In genomic region chr7:71706576-71706975, GRCh38 we compare ENCODE assay signal across 20 cellular contexts.
"Had no signal": no experiment of that assay in that cellular context is flagged by ENCODE, and none has a peak within 500 bp of the region (broad histone marks: within the 10 kb centered on the region; RNA-seq: fewer than 3 reads in every experiment).

No MANE protein-coding gene starts in this region.

- ATAC-seq: K562 had no signal

- DNase-seq: MG63, NCI-H1092 treated with DMSO at 0.1 percent for 48 hours, NCI-H1436, NCI-H187, NCI-H2029, NCI-H2081 treated with DMSO at 0.1 percent for 48 hours, NCI-H2171, NCI-H226, NCI-H446, NCI-H510A, NCI-H526 treated with DMSO at 0.1 percent for 48 hours, NCI-H748 treated with DMSO at 0.1 percent for 48 hours, Right ventricle myocardium superior, RPMI8226, SIG-M5 had no signal

- H3K36me3 ChIP-seq: MG63, SJSA1 had no signal

- H3K27ac ChIP-seq: HL-60, SJSA1, SK-N-MC had no signal

- H3K27ac Mint-ChIP-seq: IgD-negative memory B cell had no signal

- H3K27me3 ChIP-seq: MG63, SJSA1 had no signal

- H3K4me3 Mint-ChIP-seq: IgD-negative memory B cell had no signal

- H3K4me1 Mint-ChIP-seq: IgD-negative memory B cell had no signal

- H3K27me3 Mint-ChIP-seq: IgD-negative memory B cell had no signal

- H3K9me3 ChIP-seq: MG63 had no signal

- H3K4me1 ChIP-seq: SJSA1 had no signal

- H3K4me3 ChIP-seq: K562, MG63, SJSA1, SK-N-MC had no signal
